15 cellular contexts compared by ENCODE assay signal in genomic region chr13:23949200-23949599, GRCh38. TPM values are rescaled to one million over a fixed set of nuclear protein-coding genes. Genes with fewer than 3 reads are reported as not detected.
DNase-seq lines count a peak whose midpoint lies in the region; TF ChIP-seq lines count a peak whose summit lies in the region.
"Had no signal": no experiment of that assay in that cellular context is flagged by ENCODE, and none has a peak within 500 bp of the region (broad histone marks: within the 10 kb centered on the region; RNA-seq: fewer than 3 reads in every experiment).

No MANE protein-coding gene starts in this region.

- POLR2A ChIA-PET in CD4-positive, alpha-beta memory T cell (lab: Charles Lee; ENCODE audit: partially characterized antibody), result interaction anchor here (1.0 kb wide), 1 partner anchor 18 kb away, joined by 3 read pairs; no protein-coding TSS in a partner anchor

- no peaks in the 10 kb centered on the region for H3K4me1 Mint-ChIP-seq in CD4-positive, alpha-beta memory T cell
- H3K4me1 Mint-ChIP-seq in activated T-helper 2 cell treated with anti-CD3 and anti-CD28 coated beads, Interferon-gamma antibody, Interleukin-2, Interleukin-4, amounts not matched to agents 10 μg/mL and 5 μg/mL and 100 μg/mL, durations not matched to agents 14 hours and 24 hours and 36 hours (ENCODE audit: low read depth), result peaks cover 1% of the 10 kb centered on the region
- H3K4me1 Mint-ChIP-seq: CD4-positive, CD25-positive, alpha-beta regulatory T cell; GM23338 had no signal

- H3K9ac ChIP-seq in colonic mucosa (ENCODE audit: low read depth in 2 of 2, low read length in 2 of 2), result no peak overlapping the region
- H3K9ac ChIP-seq: BLaER1 had no signal

- no peaks in the 10 kb centered on the region for H3K36me3 ChIP-seq in CD4-positive, alpha-beta memory T cell (ENCODE audit: insufficient read depth, low read length)
- no peaks in the 10 kb centered on the region for H3K36me3 ChIP-seq in colonic mucosa
- H3K36me3 ChIP-seq: BLaER1 had no signal

- no peak for TF ChIP-seq CTCF in colonic mucosa (IDR thresholded peaks at IDR 0.05)

- no peaks in the 10 kb centered on the region for H3K9me3 ChIP-seq in CD4-positive, alpha-beta memory T cell (ENCODE audit: control insufficient read depth in 1 of 2, low read length in 2 of 2)
- H3K9me3 ChIP-seq in colonic mucosa, result no peaks in the 10 kb centered on the region
- H3K9me3 ChIP-seq: BLaER1 had no signal

- no peaks in the 10 kb centered on the region for H3K4me1 ChIP-seq in CD4-positive, alpha-beta memory T cell (ENCODE audit: insufficient read depth, low read length)
- no peaks in the 10 kb centered on the region for H3K4me1 ChIP-seq in colonic mucosa
- H3K4me1 ChIP-seq: BLaER1 had no signal

- H3K27ac Mint-ChIP-seq in CD4-positive, alpha-beta memory T cell, result no peak overlapping the region
- no peak overlapping the region for H3K27ac Mint-ChIP-seq in activated T-helper 2 cell treated with anti-CD3 and anti-CD28 coated beads, Interferon-gamma antibody, Interleukin-2, Interleukin-4, amounts not matched to agents 10 μg/mL and 5 μg/mL and 100 μg/mL, durations not matched to agents 14 hours and 24 hours and 36 hours
- H3K27ac Mint-ChIP-seq: CD4-positive, CD25-positive, alpha-beta regulatory T cell; GM23338 had no signal

- intact Hi-C loops in CD4-positive, alpha-beta memory T cell (cut with micrococcal nuclease), result no loop called here
- intact Hi-C loops in colonic mucosa (cut with DNase I), result no loop called here
- intact Hi-C loops in activated T-helper 2 cell treated with anti-CD3 and anti-CD28 coated beads, Interferon-gamma antibody, Interleukin-2, Interleukin-4, amounts not matched to agents 10 μg/mL and 5 μg/mL and 100 μg/mL, durations not matched to agents 14 hours and 24 hours and 36 hours (cut with micrococcal nuclease), result no loop called here

- CTCF ChIA-PET in CD4-positive, alpha-beta memory T cell (lab: Charles Lee; ENCODE audit: partially characterized antibody), result interaction anchor here (1.4 to 2.5 kb wide), 2 partner anchors 12 to 19 kb away, joined by 3 to 11 read pairs; no protein-coding TSS in a partner anchor

- H3K27ac ChIP-seq in CD4-positive, alpha-beta memory T cell (ENCODE audit: low read depth, low read length), result no peak overlapping the region
- H3K27ac ChIP-seq in colonic mucosa, result no peak overlapping the region
- H3K27ac ChIP-seq: BLaER1 had no signal

- peaks cover 8 to 12% of the 10 kb centered on the region in 2 donors for H3K27me3 Mint-ChIP-seq in CD4-positive, alpha-beta memory T cell
- peaks cover 12% of the 10 kb centered on the region for H3K27me3 Mint-ChIP-seq in activated T-helper 2 cell treated with anti-CD3 and anti-CD28 coated beads, Interferon-gamma antibody, Interleukin-2, Interleukin-4, amounts not matched to agents 10 μg/mL and 5 μg/mL and 100 μg/mL, durations not matched to agents 14 hours and 24 hours and 36 hours (ENCODE audit: low read depth)

- no peak overlapping the region for H3K4me3 ChIP-seq in CD4-positive, alpha-beta memory T cell (ENCODE audit: low read length in 2 of 2)
- no peak overlapping the region for H3K4me3 ChIP-seq in colonic mucosa
- H3K4me3 ChIP-seq: BLaER1, GM23338 had no signal

- no peaks in the 10 kb centered on the region for H3K36me3 Mint-ChIP-seq in CD4-positive, alpha-beta memory T cell
- no peaks in the 10 kb centered on the region for H3K36me3 Mint-ChIP-seq in activated T-helper 2 cell treated with anti-CD3 and anti-CD28 coated beads, Interferon-gamma antibody, Interleukin-2, Interleukin-4, amounts not matched to agents 10 μg/mL and 5 μg/mL and 100 μg/mL, durations not matched to agents 14 hours and 24 hours and 36 hours (ENCODE audit: low read depth)
- H3K36me3 Mint-ChIP-seq: CD4-positive, CD25-positive, alpha-beta regulatory T cell had no signal

- H3K9me3 Mint-ChIP-seq in CD4-positive, alpha-beta memory T cell, result no peaks in the 10 kb centered on the region
- no peaks in the 10 kb centered on the region for H3K9me3 Mint-ChIP-seq in activated T-helper 2 cell treated with anti-CD3 and anti-CD28 coated beads, Interferon-gamma antibody, Interleukin-2, Interleukin-4, amounts not matched to agents 10 μg/mL and 5 μg/mL and 100 μg/mL, durations not matched to agents 14 hours and 24 hours and 36 hours
- H3K9me3 Mint-ChIP-seq: GM23338 had no signal

- H3K4me3 Mint-ChIP-seq in CD4-positive, alpha-beta memory T cell, result no peak overlapping the region
- H3K4me3 Mint-ChIP-seq in activated T-helper 2 cell treated with anti-CD3 and anti-CD28 coated beads, Interferon-gamma antibody, Interleukin-2, Interleukin-4, amounts not matched to agents 10 μg/mL and 5 μg/mL and 100 μg/mL, durations not matched to agents 14 hours and 24 hours and 36 hours (ENCODE audit: low read depth), result no peak overlapping the region
- H3K4me3 Mint-ChIP-seq: CD4-positive, CD25-positive, alpha-beta regulatory T cell; GM23338 had no signal

- H3K27me3 ChIP-seq in CD4-positive, alpha-beta memory T cell (ENCODE audit: insufficient read depth, low read length), result no peaks in the 10 kb centered on the region
- no peaks in the 10 kb centered on the region for H3K27me3 ChIP-seq in colonic mucosa
- H3K27me3 ChIP-seq: BLaER1 had no signal

- DNase-seq in NCI-H345 (lab: John Stamatoyannopoulos, UW), result peak; percentile 0
- no peak for DNase-seq in NCI-H345 treated with DMSO at 0.1 percent for 48 hours (lab: John Stamatoyannopoulos, UW; ENCODE audit: unreplicated experiment)
- DNase-seq in NCI-H2081 treated with DMSO at 0.1 percent for 48 hours (lab: John Stamatoyannopoulos, UW), result peak; percentile 27
- peak; percentile 42 for DNase-seq in cerebellum (ENCODE audit: low spot score)
- no peak for DNase-seq in CD4-positive, alpha-beta memory T cell
- DNase-seq in colonic mucosa, result no peak
- DNase-seq in activated T-helper 2 cell treated with anti-CD3 and anti-CD28 coated beads, Interferon-gamma antibody, Interleukin-2, Interleukin-4, amounts not matched to agents 10 μg/mL and 5 μg/mL and 100 μg/mL, durations not matched to agents 14 hours and 24 hours and 36 hours (ENCODE audit: low spot score), result no peak
- DNase-seq: 8988T; AML-193; CD4-positive, CD25-positive, alpha-beta regulatory T cell; DMS79 had no signal

RNA-seq across cellular contexts. Expression of gene C1QTNF9B, which starts 51.9 kb away (rescaled TPM):
- not detected for total RNA-seq in cerebellum
- not detected for total RNA-seq in CD4-positive, alpha-beta memory T cell
- under 1 TPM in 1 of 2 donors, not detected in 1; 0.23 TPM for polyA plus RNA-seq in CD4-positive, alpha-beta memory T cell
- under 1 TPM in 1 of 2 donors, not detected in 1; 0.27 TPM for total RNA-seq in colonic mucosa
- not detected in 2 replicates for total RNA-seq in activated T-helper 2 cell treated with anti-CD3 and anti-CD28 coated beads, Interferon-gamma antibody, Interleukin-2, Interleukin-4, amounts not matched to agents 10 μg/mL and 5 μg/mL and 100 μg/mL, durations not matched to agents 14 hours and 24 hours and 36 hours
- total RNA-seq: CD4-positive, CD25-positive, alpha-beta regulatory T cell; H7; HepG2 had no signal
- polyA plus RNA-seq: CD4-positive, CD25-positive, alpha-beta regulatory T cell; HepG2 had no signal

RNA-seq across cellular contexts. Expression of gene MIPEP, which starts 60.0 kb away (rescaled TPM):
- total RNA-seq in cerebellum (12.1 TPM), colonic mucosa (10 to 100 TPM; 25.9 to 33.0 TPM)
- total RNA-seq in CD4-positive, alpha-beta memory T cell, result 1 to 10 TPM; 8.8 to 9.1 TPM
- 10 to 100 TPM; 15.2 to 16.4 TPM for polyA plus RNA-seq in CD4-positive, alpha-beta memory T cell
- 9.9 TPM in 2 replicates for total RNA-seq in activated T-helper 2 cell treated with anti-CD3 and anti-CD28 coated beads, Interferon-gamma antibody, Interleukin-2, Interleukin-4, amounts not matched to agents 10 μg/mL and 5 μg/mL and 100 μg/mL, durations not matched to agents 14 hours and 24 hours and 36 hours

Comparison
In these comparisons a context has a peak if more than half of its experiments do, and no peak if none do; other contexts are left out.
1. DNase-seq: peak in NCI-H345 (single experiment), NCI-H2081 treated with DMSO at 0.1 percent for 48 hours (single experiment) and cerebellum (single experiment); none in NCI-H345 treated with DMSO at 0.1 percent for 48 hours (single experiment), CD4-positive, alpha-beta memory T cell (0 of 5), colonic mucosa (single experiment) and activated T-helper 2 cell treated with anti-CD3 and anti-CD28 coated beads, Interferon-gamma antibody, Interleukin-2, Interleukin-4, amounts not matched to agents 10 μg/mL and 5 μg/mL and 100 μg/mL, durations not matched to agents 14 hours and 24 hours and 36 hours (single experiment).